ENCODE assay signal across 2 cellular contexts in the genomic region with DNA sequence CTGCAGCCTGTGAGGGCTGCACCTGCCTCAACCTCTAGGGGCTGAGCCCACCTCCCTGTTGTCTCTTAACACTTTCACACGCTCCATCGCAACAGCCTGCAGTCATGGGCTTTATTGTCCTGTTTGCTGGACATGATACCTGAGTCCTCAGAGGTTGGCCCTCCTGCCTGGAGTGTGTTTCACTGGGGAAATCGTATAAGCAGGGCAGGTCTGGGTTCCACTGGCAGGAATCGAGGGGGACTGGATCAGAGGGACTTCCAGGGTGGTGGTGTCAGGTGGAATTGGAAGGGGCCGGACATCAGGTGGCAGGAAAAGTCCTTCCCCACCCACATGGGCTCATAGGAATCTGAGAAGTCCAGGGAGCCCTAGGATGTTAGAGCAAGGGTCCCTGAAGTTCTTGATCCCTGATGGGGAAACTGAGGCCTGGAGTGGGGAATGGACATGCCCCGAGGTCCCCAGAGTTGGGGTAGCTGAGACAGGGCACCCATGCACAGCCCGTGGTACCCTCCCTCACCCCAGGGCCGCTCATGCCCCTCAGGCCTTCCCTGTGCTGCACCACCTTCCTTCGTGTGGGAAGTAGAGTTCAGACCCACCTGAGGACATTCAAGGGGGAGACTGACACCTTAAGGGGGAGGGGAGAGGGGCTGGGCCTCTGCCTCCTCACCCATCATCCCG.
A peak's percentile ranks its signal among the peaks of the same experiment; 100 is the strongest.
TF ChIP-seq lines count a peak whose summit lies in the region.

No MANE protein-coding gene starts in this region.

TF ChIP-seq in IMR-90, 13 proteins besides CTCF, POLR2A, EP300 and RAD21:
- TF ChIP-seq MAZ (IDR thresholded peaks at IDR 0.05; ENCODE audit: borderline replicate concordance, low read depth, low read length) (no peak), RFX5 (IDR thresholded peaks at IDR 0.05; ENCODE audit: low read depth, low read length) (no peak), CEBPB (IDR thresholded peaks at IDR 0.05; ENCODE audit: low read depth, low read length) (no peak), BHLHE40 (IDR thresholded peaks at IDR 0.05; ENCODE audit: low read depth, low read length) (no peak), MAFK (IDR thresholded peaks at IDR 0.05; ENCODE audit: low read depth, low read length) (no peak), FOS (IDR thresholded peaks at IDR 0.05; ENCODE audit: low read depth, low read length) (no peak), SMC3 (IDR thresholded peaks at IDR 0.05; ENCODE audit: low read depth, low read length) (no peak), RCOR1 (IDR thresholded peaks at IDR 0.05; ENCODE audit: insufficient replicate concordance, low read length) (no peak), CHD1 (IDR thresholded peaks at IDR 0.05; ENCODE audit: low read depth, low read length) (no peak), MXI1 (IDR thresholded peaks at IDR 0.05; ENCODE audit: borderline replicate concordance, low read depth, low read length) (no peak), NFE2L2 (IDR thresholded peaks at IDR 0.05; ENCODE audit: low read depth, low read length) (no peak)
- TF ChIP-seq, protein P1, sequence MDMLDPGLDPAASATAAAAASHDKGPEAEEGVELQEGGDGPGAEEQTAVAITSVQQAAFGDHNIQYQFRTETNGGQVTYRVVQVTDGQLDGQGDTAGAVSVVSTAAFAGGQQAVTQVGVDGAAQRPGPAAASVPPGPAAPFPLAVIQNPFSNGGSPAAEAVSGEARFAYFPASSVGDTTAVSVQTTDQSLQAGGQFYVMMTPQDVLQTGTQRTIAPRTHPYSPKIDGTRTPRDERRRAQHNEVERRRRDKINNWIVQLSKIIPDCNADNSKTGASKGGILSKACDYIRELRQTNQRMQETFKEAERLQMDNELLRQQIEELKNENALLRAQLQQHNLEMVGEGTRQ (IDR thresholded peaks at IDR 0.05; ENCODE audit: low read depth, low read length) = no peak
- TF ChIP-seq, protein P2, sequence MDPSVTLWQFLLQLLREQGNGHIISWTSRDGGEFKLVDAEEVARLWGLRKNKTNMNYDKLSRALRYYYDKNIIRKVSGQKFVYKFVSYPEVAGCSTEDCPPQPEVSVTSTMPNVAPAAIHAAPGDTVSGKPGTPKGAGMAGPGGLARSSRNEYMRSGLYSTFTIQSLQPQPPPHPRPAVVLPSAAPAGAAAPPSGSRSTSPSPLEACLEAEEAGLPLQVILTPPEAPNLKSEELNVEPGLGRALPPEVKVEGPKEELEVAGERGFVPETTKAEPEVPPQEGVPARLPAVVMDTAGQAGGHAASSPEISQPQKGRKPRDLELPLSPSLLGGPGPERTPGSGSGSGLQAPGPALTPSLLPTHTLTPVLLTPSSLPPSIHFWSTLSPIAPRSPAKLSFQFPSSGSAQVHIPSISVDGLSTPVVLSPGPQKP (IDR thresholded peaks at IDR 0.05; ENCODE audit: borderline replicate concordance, low read depth, low read length) = no peak

TF ChIP-seq in K562, 482 proteins besides CTCF, POLR2A, EP300 and RAD21 (continues in another document):
- TF ChIP-seq, protein P3, sequence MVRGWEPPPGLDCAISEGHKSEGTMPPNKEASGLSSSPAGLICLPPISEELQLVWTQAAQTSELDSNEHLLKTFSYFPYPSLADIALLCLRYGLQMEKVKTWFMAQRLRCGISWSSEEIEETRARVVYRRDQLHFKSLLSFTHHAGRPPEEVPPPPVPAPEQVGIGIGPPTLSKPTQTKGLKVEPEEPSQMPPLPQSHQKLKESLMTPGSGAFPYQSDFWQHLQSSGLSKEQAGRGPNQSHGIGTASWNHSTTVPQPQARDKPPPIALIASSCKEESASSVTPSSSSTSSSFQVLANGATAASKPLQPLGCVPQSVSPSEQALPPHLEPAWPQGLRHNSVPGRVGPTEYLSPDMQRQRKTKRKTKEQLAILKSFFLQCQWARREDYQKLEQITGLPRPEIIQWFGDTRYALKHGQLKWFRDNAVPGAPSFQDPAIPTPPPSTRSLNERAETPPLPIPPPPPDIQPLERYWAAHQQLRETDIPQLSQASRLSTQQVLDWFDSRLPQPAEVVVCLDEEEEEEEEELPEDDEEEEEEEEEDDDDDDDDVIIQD (CRISPR knock-in tag; IDR thresholded peaks at IDR 0.05) = 0 out of 2 replicates have a peak, but pooled peaks have one; percentile 17
- peak; percentile 34; the same call in 1 of the 2 replicates for TF ChIP-seq ZFPM2 (CRISPR knock-in tag; IDR thresholded peaks at IDR 0.05)
- TF ChIP-seq SMAD1 (IDR thresholded peaks at IDR 0.05; ENCODE audit: low read depth, low read length, partially characterized antibody) = no peak
- TF ChIP-seq RFX5 (IDR thresholded peaks at IDR 0.05; ENCODE audit: low read depth, low read length) = no peak
- peak; percentile 21; the same call in 1 of the 2 replicates for TF ChIP-seq HIVEP1 (CRISPR knock-in tag; IDR thresholded peaks at IDR 0.05)
- TF ChIP-seq TAF7 (tag; IDR thresholded peaks at IDR 0.05) = 0 out of 2 replicates have a peak, but pooled peaks have one; percentile 39
- TF ChIP-seq TCF7 (IDR thresholded peaks at IDR 0.05; ENCODE audit: borderline replicate concordance) = no peak; the same call in 1 of the 2 replicates
- TF ChIP-seq ZNF583 (CRISPR knock-in tag; IDR thresholded peaks at IDR 0.05) = peak; percentile 64; the same call in 1 of the 2 replicates
- TF ChIP-seq RHOXF2B (CRISPR knock-in tag; conservative IDR thresholded peaks at IDR 0.05) = 0 out of 2 replicates have a peak, but pooled peaks have one; percentile 67
- TF ChIP-seq NCOA1 (IDR thresholded peaks at IDR 0.05; ENCODE audit: low read depth) = 0 out of 2 replicates have a peak, but pooled peaks have one; percentile 6
- TF ChIP-seq SIN3A (IDR thresholded peaks at IDR 0.05; ENCODE audit: borderline replicate concordance in 2 of 2, control insufficient read depth in 1 of 2, low read depth in 2 of 2, low read length in 2 of 2) = 0 out of 4 replicates have a peak, but pooled peaks of 1 of the 2 experiments have one; percentile 12
- TF ChIP-seq CHD4 (IDR thresholded peaks at IDR 0.05; ENCODE audit: insufficient read depth, insufficient replicate concordance, low read depth, low read length, poor library complexity, severe bottlenecking) = peak; percentile 82
- TF ChIP-seq, protein P4, sequence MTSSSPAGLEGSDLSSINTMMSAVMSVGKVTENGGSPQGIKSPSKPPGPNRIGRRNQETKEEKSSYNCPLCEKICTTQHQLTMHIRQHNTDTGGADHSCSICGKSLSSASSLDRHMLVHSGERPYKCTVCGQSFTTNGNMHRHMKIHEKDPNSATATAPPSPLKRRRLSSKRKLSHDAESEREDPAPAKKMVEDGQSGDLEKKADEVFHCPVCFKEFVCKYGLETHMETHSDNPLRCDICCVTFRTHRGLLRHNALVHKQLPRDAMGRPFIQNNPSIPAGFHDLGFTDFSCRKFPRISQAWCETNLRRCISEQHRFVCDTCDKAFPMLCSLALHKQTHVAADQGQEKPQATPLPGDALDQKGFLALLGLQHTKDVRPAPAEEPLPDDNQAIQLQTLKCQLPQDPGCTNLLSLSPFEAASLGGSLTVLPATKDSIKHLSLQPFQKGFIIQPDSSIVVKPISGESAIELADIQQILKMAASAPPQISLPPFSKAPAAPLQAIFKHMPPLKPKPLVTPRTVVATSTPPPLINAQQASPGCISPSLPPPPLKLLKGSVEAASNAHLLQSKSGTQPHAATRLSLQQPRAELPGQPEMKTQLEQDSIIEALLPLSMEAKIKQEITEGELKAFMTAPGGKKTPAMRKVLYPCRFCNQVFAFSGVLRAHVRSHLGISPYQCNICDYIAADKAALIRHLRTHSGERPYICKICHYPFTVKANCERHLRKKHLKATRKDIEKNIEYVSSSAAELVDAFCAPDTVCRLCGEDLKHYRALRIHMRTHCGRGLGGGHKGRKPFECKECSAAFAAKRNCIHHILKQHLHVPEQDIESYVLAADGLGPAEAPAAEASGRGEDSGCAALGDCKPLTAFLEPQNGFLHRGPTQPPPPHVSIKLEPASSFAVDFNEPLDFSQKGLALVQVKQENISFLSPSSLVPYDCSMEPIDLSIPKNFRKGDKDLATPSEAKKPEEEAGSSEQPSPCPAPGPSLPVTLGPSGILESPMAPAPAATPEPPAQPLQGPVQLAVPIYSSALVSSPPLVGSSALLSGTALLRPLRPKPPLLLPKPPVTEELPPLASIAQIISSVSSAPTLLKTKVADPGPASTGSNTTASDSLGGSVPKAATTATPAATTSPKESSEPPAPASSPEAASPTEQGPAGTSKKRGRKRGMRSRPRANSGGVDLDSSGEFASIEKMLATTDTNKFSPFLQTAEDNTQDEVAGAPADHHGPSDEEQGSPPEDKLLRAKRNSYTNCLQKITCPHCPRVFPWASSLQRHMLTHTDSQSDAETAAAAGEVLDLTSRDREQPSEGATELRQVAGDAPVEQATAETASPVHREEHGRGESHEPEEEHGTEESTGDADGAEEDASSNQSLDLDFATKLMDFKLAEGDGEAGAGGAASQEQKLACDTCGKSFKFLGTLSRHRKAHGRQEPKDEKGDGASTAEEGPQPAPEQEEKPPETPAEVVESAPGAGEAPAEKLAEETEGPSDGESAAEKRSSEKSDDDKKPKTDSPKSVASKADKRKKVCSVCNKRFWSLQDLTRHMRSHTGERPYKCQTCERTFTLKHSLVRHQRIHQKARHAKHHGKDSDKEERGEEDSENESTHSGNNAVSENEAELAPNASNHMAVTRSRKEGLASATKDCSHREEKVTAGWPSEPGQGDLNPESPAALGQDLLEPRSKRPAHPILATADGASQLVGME (CRISPR knock-in tag; IDR thresholded peaks at IDR 0.05) = peak; percentile 51; the same call in 1 of the 2 replicates
- no peak for TF ChIP-seq DMBX1 (CRISPR knock-in tag; IDR thresholded peaks at IDR 0.05; ENCODE audit: borderline replicate concordance)
- TF ChIP-seq ERF (CRISPR knock-in tag; IDR thresholded peaks at IDR 0.05) = peak; percentile 73; the same call in 1 of the 2 replicates
- TF ChIP-seq E2F3 (CRISPR knock-in tag; IDR thresholded peaks at IDR 0.05) = peak; percentile 17; the same call in 1 of the 2 replicates
- no peak for TF ChIP-seq GTF2F1 (IDR thresholded peaks at IDR 0.05; ENCODE audit: low read depth, low read length)
- TF ChIP-seq, protein P5, sequence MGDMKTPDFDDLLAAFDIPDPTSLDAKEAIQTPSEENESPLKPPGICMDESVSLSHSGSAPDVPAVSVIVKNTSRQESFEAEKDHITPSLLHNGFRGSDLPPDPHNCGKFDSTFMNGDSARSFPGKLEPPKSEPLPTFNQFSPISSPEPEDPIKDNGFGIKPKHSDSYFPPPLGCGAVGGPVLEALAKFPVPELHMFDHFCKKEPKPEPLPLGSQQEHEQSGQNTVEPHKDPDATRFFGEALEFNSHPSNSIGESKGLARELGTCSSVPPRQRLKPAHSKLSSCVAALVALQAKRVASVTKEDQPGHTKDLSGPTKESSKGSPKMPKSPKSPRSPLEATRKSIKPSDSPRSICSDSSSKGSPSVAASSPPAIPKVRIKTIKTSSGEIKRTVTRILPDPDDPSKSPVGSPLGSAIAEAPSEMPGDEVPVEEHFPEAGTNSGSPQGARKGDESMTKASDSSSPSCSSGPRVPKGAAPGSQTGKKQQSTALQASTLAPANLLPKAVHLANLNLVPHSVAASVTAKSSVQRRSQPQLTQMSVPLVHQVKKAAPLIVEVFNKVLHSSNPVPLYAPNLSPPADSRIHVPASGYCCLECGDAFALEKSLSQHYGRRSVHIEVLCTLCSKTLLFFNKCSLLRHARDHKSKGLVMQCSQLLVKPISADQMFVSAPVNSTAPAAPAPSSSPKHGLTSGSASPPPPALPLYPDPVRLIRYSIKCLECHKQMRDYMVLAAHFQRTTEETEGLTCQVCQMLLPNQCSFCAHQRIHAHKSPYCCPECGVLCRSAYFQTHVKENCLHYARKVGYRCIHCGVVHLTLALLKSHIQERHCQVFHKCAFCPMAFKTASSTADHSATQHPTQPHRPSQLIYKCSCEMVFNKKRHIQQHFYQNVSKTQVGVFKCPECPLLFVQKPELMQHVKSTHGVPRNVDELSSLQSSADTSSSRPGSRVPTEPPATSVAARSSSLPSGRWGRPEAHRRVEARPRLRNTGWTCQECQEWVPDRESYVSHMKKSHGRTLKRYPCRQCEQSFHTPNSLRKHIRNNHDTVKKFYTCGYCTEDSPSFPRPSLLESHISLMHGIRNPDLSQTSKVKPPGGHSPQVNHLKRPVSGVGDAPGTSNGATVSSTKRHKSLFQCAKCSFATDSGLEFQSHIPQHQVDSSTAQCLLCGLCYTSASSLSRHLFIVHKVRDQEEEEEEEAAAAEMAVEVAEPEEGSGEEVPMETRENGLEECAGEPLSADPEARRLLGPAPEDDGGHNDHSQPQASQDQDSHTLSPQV (IDR thresholded peaks at IDR 0.05) = 0 out of 2 replicates have a peak, but pooled peaks have one; percentile 49
- TF ChIP-seq LARP7 (IDR thresholded peaks at IDR 0.05) = no peak
- TF ChIP-seq, protein P6, sequence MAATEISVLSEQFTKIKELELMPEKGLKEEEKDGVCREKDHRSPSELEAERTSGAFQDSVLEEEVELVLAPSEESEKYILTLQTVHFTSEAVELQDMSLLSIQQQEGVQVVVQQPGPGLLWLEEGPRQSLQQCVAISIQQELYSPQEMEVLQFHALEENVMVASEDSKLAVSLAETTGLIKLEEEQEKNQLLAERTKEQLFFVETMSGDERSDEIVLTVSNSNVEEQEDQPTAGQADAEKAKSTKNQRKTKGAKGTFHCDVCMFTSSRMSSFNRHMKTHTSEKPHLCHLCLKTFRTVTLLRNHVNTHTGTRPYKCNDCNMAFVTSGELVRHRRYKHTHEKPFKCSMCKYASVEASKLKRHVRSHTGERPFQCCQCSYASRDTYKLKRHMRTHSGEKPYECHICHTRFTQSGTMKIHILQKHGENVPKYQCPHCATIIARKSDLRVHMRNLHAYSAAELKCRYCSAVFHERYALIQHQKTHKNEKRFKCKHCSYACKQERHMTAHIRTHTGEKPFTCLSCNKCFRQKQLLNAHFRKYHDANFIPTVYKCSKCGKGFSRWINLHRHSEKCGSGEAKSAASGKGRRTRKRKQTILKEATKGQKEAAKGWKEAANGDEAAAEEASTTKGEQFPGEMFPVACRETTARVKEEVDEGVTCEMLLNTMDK (IDR thresholded peaks at IDR 0.05; ENCODE audit: borderline replicate concordance, insufficient read depth, low read depth, low read length, poor library complexity, severe bottlenecking) = peak; percentile 31
- TF ChIP-seq KDM5B (IDR thresholded peaks at IDR 0.05; ENCODE audit: insufficient replicate concordance, low read depth, low read length) = peak; percentile 9
- TF ChIP-seq, protein P7, sequence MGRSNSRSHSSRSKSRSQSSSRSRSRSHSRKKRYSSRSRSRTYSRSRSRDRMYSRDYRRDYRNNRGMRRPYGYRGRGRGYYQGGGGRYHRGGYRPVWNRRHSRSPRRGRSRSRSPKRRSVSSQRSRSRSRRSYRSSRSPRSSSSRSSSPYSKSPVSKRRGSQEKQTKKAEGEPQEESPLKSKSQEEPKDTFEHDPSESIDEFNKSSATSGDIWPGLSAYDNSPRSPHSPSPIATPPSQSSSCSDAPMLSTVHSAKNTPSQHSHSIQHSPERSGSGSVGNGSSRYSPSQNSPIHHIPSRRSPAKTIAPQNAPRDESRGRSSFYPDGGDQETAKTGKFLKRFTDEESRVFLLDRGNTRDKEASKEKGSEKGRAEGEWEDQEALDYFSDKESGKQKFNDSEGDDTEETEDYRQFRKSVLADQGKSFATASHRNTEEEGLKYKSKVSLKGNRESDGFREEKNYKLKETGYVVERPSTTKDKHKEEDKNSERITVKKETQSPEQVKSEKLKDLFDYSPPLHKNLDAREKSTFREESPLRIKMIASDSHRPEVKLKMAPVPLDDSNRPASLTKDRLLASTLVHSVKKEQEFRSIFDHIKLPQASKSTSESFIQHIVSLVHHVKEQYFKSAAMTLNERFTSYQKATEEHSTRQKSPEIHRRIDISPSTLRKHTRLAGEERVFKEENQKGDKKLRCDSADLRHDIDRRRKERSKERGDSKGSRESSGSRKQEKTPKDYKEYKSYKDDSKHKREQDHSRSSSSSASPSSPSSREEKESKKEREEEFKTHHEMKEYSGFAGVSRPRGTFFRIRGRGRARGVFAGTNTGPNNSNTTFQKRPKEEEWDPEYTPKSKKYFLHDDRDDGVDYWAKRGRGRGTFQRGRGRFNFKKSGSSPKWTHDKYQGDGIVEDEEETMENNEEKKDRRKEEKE (IDR thresholded peaks at IDR 0.05; ENCODE audit: borderline replicate concordance in 1 of 2, control insufficient read depth in 1 of 2, low read depth in 2 of 2, low read length in 1 of 2) = no peak
- TF ChIP-seq ZNF780A (CRISPR knock-in tag; IDR thresholded peaks at IDR 0.05) = 0 out of 2 replicates have a peak, but pooled peaks have one; percentile 11
- TF ChIP-seq FOXK1 (CRISPR knock-in tag; IDR thresholded peaks at IDR 0.05; ENCODE audit: borderline replicate concordance) = no peak
- peak; percentile 36; the same call in 1 of the 2 replicates for TF ChIP-seq ESRRB (CRISPR knock-in tag; IDR thresholded peaks at IDR 0.05; ENCODE audit: borderline replicate concordance)
- 0 out of 2 replicates have a peak, but pooled peaks have one; percentile 27 for TF ChIP-seq FOXJ2 (tag; IDR thresholded peaks at IDR 0.05)
